In the genomic region with DNA sequence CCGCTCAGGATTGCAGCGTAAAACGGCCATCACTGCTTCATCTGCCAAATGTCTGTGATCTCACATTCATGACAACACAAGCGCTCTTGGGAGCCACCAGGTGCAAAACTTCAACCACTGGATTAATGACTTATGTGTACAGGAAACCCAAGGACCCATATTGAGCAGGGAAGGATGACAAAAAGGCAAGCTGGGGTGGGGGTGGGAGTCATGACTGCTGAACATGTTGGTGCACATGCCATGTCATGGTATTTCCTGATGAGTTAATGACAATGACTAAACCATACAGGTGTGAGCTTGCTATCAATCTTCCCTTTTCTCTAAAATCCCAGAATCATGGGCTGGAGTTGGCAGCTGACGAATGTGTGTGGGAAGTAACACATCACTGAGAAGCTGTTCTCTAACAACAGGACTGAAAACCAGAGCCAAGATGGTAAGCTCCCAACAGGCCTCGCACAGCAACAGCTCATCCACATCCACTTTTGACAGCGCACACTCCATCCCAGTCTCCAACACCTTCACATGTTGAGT, we compare ENCODE assay signal across 21 cellular contexts. TPM values are rescaled to one million over a fixed set of nuclear protein-coding genes. Genes with fewer than 3 reads are reported as not detected.
DNase-seq lines count a peak whose midpoint lies in the region; ATAC-seq and TF ChIP-seq lines count a peak whose summit lies in the region.
"Had no signal": no experiment of that assay in that cellular context is flagged by ENCODE, and none has a peak within 500 bp of the region (broad histone marks: within the 10 kb centered on the region; RNA-seq: fewer than 3 reads in every experiment).

No MANE protein-coding gene starts in this region.

- peak overlapping the region; percentile 54 for H3K4me2 ChIP-seq in mammary epithelial cell (ENCODE audit: insufficient read depth, low read depth, low read length)
- H3K4me2 ChIP-seq: hepatocyte had no signal

- CTCF ChIA-PET in mammary epithelial cell (lab: Charles Lee; ENCODE audit: low non-redundant PET): interaction anchor here (0.6 kb wide), 3 partner anchors 12 to 1020 kb away, joined by 3 to 9 read pairs (median 7); no protein-coding TSS in a partner anchor

- peaks cover 4% of the 10 kb centered on the region for H3K36me3 ChIP-seq in mammary epithelial cell (ENCODE audit: insufficient read depth, low read length)
- peaks cover 0 to 13% (median 0%) of the 10 kb centered on the region in 4 donors for H3K36me3 ChIP-seq in sigmoid colon

- DNase-seq in AG20443 (ENCODE audit: low spot score) (peak; percentile 3), HFFc6 (no peak), mammary epithelial cell (peak; percentile 95), neural crest cell (ENCODE audit: low read depth, low spot score) (no peak), sigmoid colon (no peak)
- DNase-seq in stimulated activated effector memory CD8-positive, alpha-beta T cell treated with anti-CD3 and anti-CD28 coated beads, Interleukin-12 subunit alpha, Interleukin-12 subunit beta, amount 100 ng/mL, for 72 hours (ENCODE audit: low spot score in 2 of 2): no peak
- DNase-seq: activated CD4-positive, CD25-positive, alpha-beta regulatory T cell treated with anti-CD3 and anti-CD28 coated beads, Interleukin-2, amount 50 U/mL, for 72 hours; activated CD8-positive, alpha-beta T cell treated with anti-CD3 and anti-CD28 coated beads, Interleukin-2, amount 10 ng/mL, durations not matched to agents 7 days and 5 days; activated effector memory CD4-positive, alpha-beta T cell treated with anti-CD3 and anti-CD28 coated beads, Interleukin-2, amount 50 U/mL, for 16 hours; activated naive CD8-positive, alpha-beta T cell treated with anti-CD3 and anti-CD28 coated beads, Interleukin-2, amount 50 U/mL, for 24 hours; activated T-cell treated with anti-CD3 and anti-CD28 coated beads for 4 hours; NCI-H1092 treated with DMSO at 0.1 percent for 48 hours; NCI-H2029; T-helper 1 cell had no signal

- no peaks in the 10 kb centered on the region for H4K20me1 ChIP-seq in mammary epithelial cell (ENCODE audit: insufficient read depth, low read length)

- H3K4me1 Mint-ChIP-seq in HFFc6 (ENCODE audit: low read depth): peaks cover 51% of the 10 kb centered on the region
- H3K4me1 Mint-ChIP-seq in neural crest cell: peaks cover 11% of the 10 kb centered on the region
- peaks cover 17% of the 10 kb centered on the region for H3K4me1 Mint-ChIP-seq in stimulated activated effector memory CD8-positive, alpha-beta T cell treated with anti-CD3 and anti-CD28 coated beads, Interleukin-12 subunit alpha, Interleukin-12 subunit beta, amount 100 ng/mL, for 72 hours

- no peak overlapping the region for H3K9ac ChIP-seq in mammary epithelial cell (ENCODE audit: insufficient read depth, low read length)

- H3K27ac ChIP-seq in mammary epithelial cell (ENCODE audit: insufficient read depth, low read depth, low read length) (peak overlapping the region; percentile 66), sigmoid colon (peak overlapping the region in 1 of 4 donors; percentile 34)
- H3K27ac ChIP-seq: C4-2B, hepatocyte had no signal

- in situ Hi-C loops in mammary epithelial cell (cut with MboI; ENCODE audit: low sequenced_read_pairs in 2 of 2): no loop called here

- H2AFZ ChIP-seq in mammary epithelial cell (ENCODE audit: low read depth, low read length): no peak overlapping the region
- H2AFZ ChIP-seq: hepatocyte had no signal

- H3K27me3 Mint-ChIP-seq in HFFc6 (ENCODE audit: insufficient read depth): peaks cover 3% of the 10 kb centered on the region
- peaks cover 30% of the 10 kb centered on the region for H3K27me3 Mint-ChIP-seq in neural crest cell (ENCODE audit: low read depth)

- no peaks in the 10 kb centered on the region for H3K9me3 ChIP-seq in mammary epithelial cell (replicated peaks; ENCODE audit: insufficient read depth, low read length)
- H3K9me3 ChIP-seq in sigmoid colon: no peaks in the 10 kb centered on the region

- no peak for ATAC-seq in GM18868 (IDR thresholded peaks at IDR 0.05; ENCODE audit: unreplicated experiment)
- no peak for ATAC-seq in stimulated activated effector memory CD8-positive, alpha-beta T cell treated with anti-CD3 and anti-CD28 coated beads, Interleukin-12 subunit alpha, Interleukin-12 subunit beta, amount 100 ng/mL, for 72 hours
- ATAC-seq: activated CD8-positive, alpha-beta T cell treated with anti-CD3 and anti-CD28 coated beads, Interleukin-2, amount 10 ng/mL, durations not matched to agents 7 days and 5 days; activated naive CD8-positive, alpha-beta T cell treated with anti-CD3 and anti-CD28 coated beads, Interleukin-2, amount 50 U/mL, for 24 hours; natural killer cell treated with Interleukin-12 subunit alpha and Interleukin-12 subunit beta and Interleukin-15 and Interleukin-18, amount 100 ng/mL, for 72 hours had no signal

- H3K4me1 ChIP-seq in mammary epithelial cell (ENCODE audit: insufficient read depth, low read length): peaks cover 60% of the 10 kb centered on the region
- peaks cover 0 to 25% (median 23%) of the 10 kb centered on the region in 4 donors for H3K4me1 ChIP-seq in sigmoid colon

- TF ChIP-seq CTCF in HFFc6 (IDR thresholded peaks at IDR 0.05) (no peak), mammary epithelial cell (conservative IDR thresholded peaks at IDR 0.05 in 1 of 2, IDR thresholded peaks at IDR 0.05 in 1 of 2; ENCODE audit: extremely low read depth in 1 of 2, insufficient read depth in 1 of 2, low read depth in 1 of 2, low read length in 2 of 2) (no peak), neural crest cell (conservative IDR thresholded peaks at IDR 0.05) (no peak), sigmoid colon (IDR thresholded peaks at IDR 0.05) (no peak)

- H3K9me3 Mint-ChIP-seq in HFFc6 (no peaks in the 10 kb centered on the region), neural crest cell (no peaks in the 10 kb centered on the region)
- no peaks in the 10 kb centered on the region for H3K9me3 Mint-ChIP-seq in stimulated activated effector memory CD8-positive, alpha-beta T cell treated with anti-CD3 and anti-CD28 coated beads, Interleukin-12 subunit alpha, Interleukin-12 subunit beta, amount 100 ng/mL, for 72 hours
- H3K9me3 Mint-ChIP-seq: activated naive CD8-positive, alpha-beta T cell treated with anti-CD3 and anti-CD28 coated beads, Interleukin-2, amount 50 U/mL, for 24 hours; natural killer cell treated with Interleukin-12 subunit alpha and Interleukin-12 subunit beta and Interleukin-15 and Interleukin-18, amount 100 ng/mL, for 72 hours had no signal

- TF ChIP-seq EP300 in sigmoid colon (IDR thresholded peaks at IDR 0.05): no peak

- 36% methylated on average over 7 of the region's 7 CpGs for WGBS in mammary epithelial cell (ENCODE audit: low coverage, missing lambda C conversion rate)
- WGBS in sigmoid colon, 2 donors: 91 to 94% methylated on average over 7 of the region's 7 CpGs

- BruUV-seq in mammary epithelial cell (replicated peaks; lab: Mats Ljungman, UMichigan): TSS peak; percentile 15

- peak overlapping the region; percentile 43; the same call in 1 of the 2 replicates for H3K27ac Mint-ChIP-seq in HFFc6
- peak overlapping the region; percentile 19 for H3K27ac Mint-ChIP-seq in neural crest cell (ENCODE audit: unreplicated experiment)
- no peak overlapping the region for H3K27ac Mint-ChIP-seq in stimulated activated effector memory CD8-positive, alpha-beta T cell treated with anti-CD3 and anti-CD28 coated beads, Interleukin-12 subunit alpha, Interleukin-12 subunit beta, amount 100 ng/mL, for 72 hours
- H3K27ac Mint-ChIP-seq: activated CD8-positive, alpha-beta T cell treated with anti-CD3 and anti-CD28 coated beads, Interleukin-2, amount 10 ng/mL, durations not matched to agents 7 days and 5 days; activated naive CD8-positive, alpha-beta T cell treated with anti-CD3 and anti-CD28 coated beads, Interleukin-2, amount 50 U/mL, for 24 hours; natural killer cell treated with Interleukin-12 subunit alpha and Interleukin-12 subunit beta and Interleukin-15 and Interleukin-18, amount 100 ng/mL, for 72 hours had no signal

- dilution Hi-C loops in mammary epithelial cell (cut with HindIII; ENCODE audit: low sequenced_read_pairs): no loop called here

- intact Hi-C loops in mammary epithelial cell (cut with micrococcal nuclease): no loop called here
- intact Hi-C loops in sigmoid colon (cut with DNase I): no loop called here

- H3K79me2 ChIP-seq in mammary epithelial cell (ENCODE audit: insufficient read depth, low read length): peaks cover 15% of the 10 kb centered on the region
- H3K79me2 ChIP-seq: hepatocyte had no signal

- H3K36me3 Mint-ChIP-seq in HFFc6 (ENCODE audit: low read depth) (peaks cover 38% of the 10 kb centered on the region), neural crest cell (ENCODE audit: low read depth) (peaks cover 9% of the 10 kb centered on the region)
- H3K36me3 Mint-ChIP-seq in stimulated activated effector memory CD8-positive, alpha-beta T cell treated with anti-CD3 and anti-CD28 coated beads, Interleukin-12 subunit alpha, Interleukin-12 subunit beta, amount 100 ng/mL, for 72 hours: peaks cover 27% of the 10 kb centered on the region
- H3K36me3 Mint-ChIP-seq: natural killer cell treated with Interleukin-12 subunit alpha and Interleukin-12 subunit beta and Interleukin-15 and Interleukin-18, amount 100 ng/mL, for 72 hours had no signal

- H3K27me3 ChIP-seq in mammary epithelial cell (ENCODE audit: insufficient read depth, low read length) (no peaks in the 10 kb centered on the region), sigmoid colon (peaks cover 8 to 18% (median 10%) of the 10 kb centered on the region in 3 donors)

- no peak for TF ChIP-seq POLR2A in sigmoid colon (IDR thresholded peaks at IDR 0.05)

- H3K4me3 Mint-ChIP-seq in HFFc6: no peak overlapping the region
- no peak overlapping the region for H3K4me3 Mint-ChIP-seq in neural crest cell
- H3K4me3 Mint-ChIP-seq in stimulated activated effector memory CD8-positive, alpha-beta T cell treated with anti-CD3 and anti-CD28 coated beads, Interleukin-12 subunit alpha, Interleukin-12 subunit beta, amount 100 ng/mL, for 72 hours: no peak overlapping the region
- H3K4me3 Mint-ChIP-seq: activated CD8-positive, alpha-beta T cell treated with anti-CD3 and anti-CD28 coated beads, Interleukin-2, amount 10 ng/mL, durations not matched to agents 7 days and 5 days; activated naive CD8-positive, alpha-beta T cell treated with anti-CD3 and anti-CD28 coated beads, Interleukin-2, amount 50 U/mL, for 24 hours; natural killer cell treated with Interleukin-12 subunit alpha and Interleukin-12 subunit beta and Interleukin-15 and Interleukin-18, amount 100 ng/mL, for 72 hours had no signal

- H3K4me3 ChIP-seq in mammary epithelial cell (replicated peaks in 1 of 3; ENCODE audit: insufficient read depth in 1 of 3, low read depth in 2 of 3, low read length in 3 of 3) (no peak overlapping the region), sigmoid colon (no peak overlapping the region)
- H3K4me3 ChIP-seq: hepatocyte had no signal

RNA-seq across cellular contexts. Expression of gene SH2D5, which starts 3.1 kb away (rescaled TPM):
- total RNA-seq in HFFc6 (2021; fragmentation: NEBNext Ultra II Directional; extraction: Animal tissue kit (Norgen Biotek cat#: 25700)): 10 to 100 TPM; 12.0 to 15.9 (median 13.2) TPM
- 10 to 100 TPM; 13.2 to 65.3 TPM for total RNA-seq in mammary epithelial cell
- 20.7 TPM for polyA plus RNA-seq in mammary epithelial cell
- 21.3 TPM for polyA minus RNA-seq in mammary epithelial cell
- 3.2 TPM in 2 replicates for total RNA-seq in neural crest cell
- total RNA-seq in sigmoid colon: under 1 TPM in 3 of 4 donors, not detected in 1; 0.14 to 0.55 (median 0.36) TPM
- under 1 TPM in 2 of 3 donors, not detected in 1; under 0.01 to 0.09 TPM for polyA plus RNA-seq in sigmoid colon
- total RNA-seq: mononuclear cell had no signal
- polyA plus RNA-seq: liver had no signal

RNA-seq across cellular contexts. Expression of gene KIF17, which starts 17.8 kb away (rescaled TPM):
- 1 to 10 TPM; 5.8 to 8.1 (median 7.4) TPM for total RNA-seq in HFFc6 (2021; fragmentation: NEBNext Ultra II Directional; extraction: Animal tissue kit (Norgen Biotek cat#: 25700))
- under 1 TPM; 0.83 to 0.99 TPM for total RNA-seq in mammary epithelial cell
- polyA plus RNA-seq in mammary epithelial cell: 0.41 TPM
- polyA minus RNA-seq in mammary epithelial cell: not detected
- 1.1 and 1.6 TPM in 2 replicates for total RNA-seq in neural crest cell
- 1 to 10 TPM in 3 of 4 donors, under 1 TPM in 1; 0.54 to 2.2 (median 1.5) TPM for total RNA-seq in sigmoid colon
- polyA plus RNA-seq in sigmoid colon: 1 to 10 TPM in 2 of 3 donors, under 1 TPM in 1; 0.69 to 2.4 (median 1.3) TPM
- total RNA-seq: activated CD8-positive, alpha-beta T cell treated with anti-CD3 and anti-CD28 coated beads, Interleukin-2, amount 10 ng/mL, durations not matched to agents 7 days and 5 days; natural killer cell treated with Interleukin-12 subunit alpha and Interleukin-12 subunit beta and Interleukin-15 and Interleukin-18, amount 100 ng/mL, for 72 hours; SK-MEL-5 had no signal

RNA-seq across cellular contexts. Expression of gene HP1BP3, which starts 51.5 kb away (rescaled TPM):
- total RNA-seq in HFFc6 (2021; fragmentation: NEBNext Ultra II Directional; extraction: Animal tissue kit (Norgen Biotek cat#: 25700)): 100 to 1,000 TPM; 171 to 207 (median 200) TPM
- total RNA-seq in mammary epithelial cell: 100 to 1,000 TPM; 155 to 203 TPM
- polyA plus RNA-seq in mammary epithelial cell: 94.4 TPM
- 107 TPM for polyA minus RNA-seq in mammary epithelial cell
- 302 and 303 TPM in 2 replicates for total RNA-seq in neural crest cell
- total RNA-seq in sigmoid colon: 100 to 1,000 TPM; 158 to 269 (median 200) TPM
- polyA plus RNA-seq in sigmoid colon: 100 to 1,000 TPM in 1 of 3 donors, 10 to 100 TPM in 2; 54.6 to 117 (median 91.3) TPM

Comparison
In these comparisons a context has a peak if more than half of its experiments do, and no peak if none do; other contexts are left out.
1. DNase-seq: peak in AG20443 (single experiment) and mammary epithelial cell (single experiment); none in HFFc6 (single experiment), neural crest cell (single experiment), sigmoid colon (single experiment) and stimulated activated effector memory CD8-positive, alpha-beta T cell treated with anti-CD3 and anti-CD28 coated beads, Interleukin-12 subunit alpha, Interleukin-12 subunit beta, amount 100 ng/mL, for 72 hours (0 of 2).